8 cellular contexts compared by ENCODE assay signal in genomic region chr6:32984639-32985389, GRCh38. TPM values are rescaled to one million over a fixed set of nuclear protein-coding genes. Genes with fewer than 3 reads are reported as not detected.
DNase-seq lines count a peak whose midpoint lies in the region; ATAC-seq and TF ChIP-seq lines count a peak whose summit lies in the region.

No MANE protein-coding gene starts in this region.

- peaks cover 3% of the 10 kb centered on the region for H3K27me3 Mint-ChIP-seq in activated CD8-positive, alpha-beta T cell treated with anti-CD3 and anti-CD28 coated beads, Interleukin-2, amount 10 ng/mL, durations not matched to agents 7 days and 5 days (ENCODE audit: low read depth)
- H3K27me3 Mint-ChIP-seq in mesothelial cell of epicardium (ENCODE audit: low read depth) = peaks cover 23% of the 10 kb centered on the region

- H3K4me1 ChIP-seq in effector memory CD4-positive, alpha-beta T cell (ENCODE audit: control insufficient read depth, insufficient read depth, low read length, poor library complexity, severe bottlenecking) = no peaks in the 10 kb centered on the region

- H3K9me3 ChIP-seq in effector memory CD4-positive, alpha-beta T cell (ENCODE audit: control insufficient read depth, low read length) = no peaks in the 10 kb centered on the region

- H3K9me3 Mint-ChIP-seq in activated CD8-positive, alpha-beta T cell treated with anti-CD3 and anti-CD28 coated beads, Interleukin-2, amount 10 ng/mL, durations not matched to agents 7 days and 5 days (ENCODE audit: insufficient read depth) = no peaks in the 10 kb centered on the region
- H3K9me3 Mint-ChIP-seq in mesothelial cell of epicardium = no peaks in the 10 kb centered on the region

- peaks cover 19% of the 10 kb centered on the region for H3K36me3 ChIP-seq in effector memory CD4-positive, alpha-beta T cell (ENCODE audit: control insufficient read depth, insufficient read depth, low read length)

- H3K4me3 ChIP-seq in GM12865 (ENCODE audit: low read depth, low read length) = no peak overlapping the region
- no peak overlapping the region for H3K4me3 ChIP-seq in effector memory CD4-positive, alpha-beta T cell (ENCODE audit: insufficient read depth, low read depth, low read length, poor library complexity, severe bottlenecking)

- H3K27ac ChIP-seq in effector memory CD4-positive, alpha-beta T cell (ENCODE audit: insufficient read depth, low read length, poor library complexity, severe bottlenecking) = no peak overlapping the region

- peaks cover 25% of the 10 kb centered on the region for H3K4me1 Mint-ChIP-seq in activated CD8-positive, alpha-beta T cell treated with anti-CD3 and anti-CD28 coated beads, Interleukin-2, amount 10 ng/mL, durations not matched to agents 7 days and 5 days (ENCODE audit: low read depth)
- H3K4me1 Mint-ChIP-seq in mesothelial cell of epicardium = no peaks in the 10 kb centered on the region

- H3K36me3 Mint-ChIP-seq in activated CD8-positive, alpha-beta T cell treated with anti-CD3 and anti-CD28 coated beads, Interleukin-2, amount 10 ng/mL, durations not matched to agents 7 days and 5 days (ENCODE audit: low read depth) = peaks cover 27% of the 10 kb centered on the region
- H3K36me3 Mint-ChIP-seq in mesothelial cell of epicardium = peaks cover 14% of the 10 kb centered on the region

- ATAC-seq in activated CD8-positive, alpha-beta T cell treated with anti-CD3 and anti-CD28 coated beads, Interleukin-2, amount 10 ng/mL, durations not matched to agents 7 days and 5 days = peak; percentile 78
- no peak for ATAC-seq in GM21619 (IDR thresholded peaks at IDR 0.05; ENCODE audit: unreplicated experiment)

- H3K27me3 ChIP-seq in effector memory CD4-positive, alpha-beta T cell (replicated peaks; ENCODE audit: control insufficient read depth, insufficient read depth, low read length, poor library complexity, severe bottlenecking) = no peaks in the 10 kb centered on the region

- TF ChIP-seq CTCF in GM12865 (IDR thresholded peaks at IDR 0.05; ENCODE audit: insufficient read depth, low read depth, low read length, missing control alignments) (peak; percentile 91), mesothelial cell of epicardium (IDR thresholded peaks at IDR 0.05; ENCODE audit: unreplicated experiment) (peak; percentile 66)

- H3K27ac Mint-ChIP-seq in activated CD8-positive, alpha-beta T cell treated with anti-CD3 and anti-CD28 coated beads, Interleukin-2, amount 10 ng/mL, durations not matched to agents 7 days and 5 days = peak overlapping the region; percentile 58
- H3K27ac Mint-ChIP-seq in mesothelial cell of epicardium = no peak overlapping the region

- CTCF ChIA-PET in activated CD8-positive, alpha-beta T cell treated with anti-CD3 and anti-CD28 coated beads, Interleukin-2, amount 10 ng/mL, durations not matched to agents 7 days and 5 days (lab: Charles Lee) = interaction anchor here (0.6 to 13.4 kb wide), 80 partner anchors 9 to 789 kb away, joined by 3 to 240 read pairs (median 5); partner anchors contain the start of genes BRD2, HLA-DMA, HLA-DMB and HLA-DOA

- peak; percentile 93 for DNase-seq in GM12865 (ENCODE audit: low read depth)
- peak; percentile 51 for DNase-seq in HuH-7 (ENCODE audit: low spot score)
- peak; percentile 72 for DNase-seq in NK-92 treated with Interleukin-12 subunit alpha and Interleukin-12 subunit beta, amount 100 ng/mL, for 24 hours (lab: John Stamatoyannopoulos, UW)
- DNase-seq in activated CD8-positive, alpha-beta T cell treated with anti-CD3 and anti-CD28 coated beads, Interleukin-2, amount 10 ng/mL, durations not matched to agents 7 days and 5 days = peak; percentile 93
- DNase-seq in effector memory CD4-positive, alpha-beta T cell = peak; percentile 74 to 83 (median 74)
- DNase-seq in mesothelial cell of epicardium (ENCODE audit: low spot score in 2 of 2, unreplicated experiment in 2 of 2) = peak; percentile 69 to 85
- peak; percentile 77 for DNase-seq in stimulated activated CD8-positive, alpha-beta memory T cell treated with anti-CD3 and anti-CD28 coated beads, Interleukin-4, amount 100 ng/mL, for 24 hours (ENCODE audit: low read depth)

- no peak overlapping the region for H3K4me3 Mint-ChIP-seq in activated CD8-positive, alpha-beta T cell treated with anti-CD3 and anti-CD28 coated beads, Interleukin-2, amount 10 ng/mL, durations not matched to agents 7 days and 5 days
- H3K4me3 Mint-ChIP-seq in mesothelial cell of epicardium = no peak overlapping the region

- POLR2A ChIA-PET in activated CD8-positive, alpha-beta T cell treated with anti-CD3 and anti-CD28 coated beads, Interleukin-2, amount 10 ng/mL, durations not matched to agents 7 days and 5 days (lab: Charles Lee) = interaction anchor here (0.7 to 14.3 kb wide), 10 partner anchors 14 to 147 kb away, joined by 3 to 263 read pairs (median 4); partner anchors contain the start of genes BRD2, PSMB8, TAP1 and TAP2

RNA-seq across cellular contexts. Expression of gene BRD2, which starts 16.4 kb away (rescaled TPM):
- 100 to 1,000 TPM; 299 to 313 TPM for total RNA-seq in activated CD8-positive, alpha-beta T cell treated with anti-CD3 and anti-CD28 coated beads, Interleukin-2, amount 10 ng/mL, durations not matched to agents 7 days and 5 days
- 235 to 261 TPM (median 246 TPM) in 3 replicates for total RNA-seq in mesothelial cell of epicardium

RNA-seq across cellular contexts. Expression of gene HLA-DOA, which starts 24.6 kb away (rescaled TPM):
- 1 to 10 TPM; 3.3 to 4.2 TPM for total RNA-seq in activated CD8-positive, alpha-beta T cell treated with anti-CD3 and anti-CD28 coated beads, Interleukin-2, amount 10 ng/mL, durations not matched to agents 7 days and 5 days
- 4.8 to 6.1 TPM (median 5.8 TPM) in 3 replicates for total RNA-seq in mesothelial cell of epicardium

RNA-seq across cellular contexts. Expression of gene HLA-DMA, which starts 31.9 kb away (rescaled TPM):
- total RNA-seq in activated CD8-positive, alpha-beta T cell treated with anti-CD3 and anti-CD28 coated beads, Interleukin-2, amount 10 ng/mL, durations not matched to agents 7 days and 5 days = 10 to 100 TPM; 28.6 to 30.5 TPM
- 1.7 to 2.1 TPM (median 2.0 TPM) in 3 replicates for total RNA-seq in mesothelial cell of epicardium

RNA-seq across cellular contexts. Expression of gene HLA-DMB, which starts 44.0 kb away (rescaled TPM):
- total RNA-seq in activated CD8-positive, alpha-beta T cell treated with anti-CD3 and anti-CD28 coated beads, Interleukin-2, amount 10 ng/mL, durations not matched to agents 7 days and 5 days = 10 to 100 TPM; 14.4 to 14.7 TPM
- not detected in 3 replicates for total RNA-seq in mesothelial cell of epicardium
